In genomic region chr2:177265834-177266817, GRCh38 we compare ENCODE assay signal across 1 cellular context.
TF ChIP-seq lines count a peak whose summit lies in the region.

No MANE protein-coding gene starts in this region.

TF ChIP-seq in GM23338, 12 proteins besides CTCF, POLR2A, EP300 and RAD21 (continued from another document):
- TF ChIP-seq REST (IDR thresholded peaks at IDR 0.05; ENCODE audit: unreplicated experiment) = no peak
- no peak for TF ChIP-seq NANOG (IDR thresholded peaks at IDR 0.05; ENCODE audit: borderline replicate concordance)
- TF ChIP-seq CREB1 (CRISPR knock-in tag; IDR thresholded peaks at IDR 0.05; ENCODE audit: low read depth) = no peak
- TF ChIP-seq ZNF331 (CRISPR knock-in tag; IDR thresholded peaks at IDR 0.05; ENCODE audit: low read depth) = no peak
- no peak for TF ChIP-seq ZNF114 (CRISPR knock-in tag; IDR thresholded peaks at IDR 0.05)
- TF ChIP-seq POLR2AphosphoS5 (IDR thresholded peaks at IDR 0.05; ENCODE audit: low read depth) = no peak
